Comparison of ENCODE assay signal across 1 cellular context in the genomic region with DNA sequence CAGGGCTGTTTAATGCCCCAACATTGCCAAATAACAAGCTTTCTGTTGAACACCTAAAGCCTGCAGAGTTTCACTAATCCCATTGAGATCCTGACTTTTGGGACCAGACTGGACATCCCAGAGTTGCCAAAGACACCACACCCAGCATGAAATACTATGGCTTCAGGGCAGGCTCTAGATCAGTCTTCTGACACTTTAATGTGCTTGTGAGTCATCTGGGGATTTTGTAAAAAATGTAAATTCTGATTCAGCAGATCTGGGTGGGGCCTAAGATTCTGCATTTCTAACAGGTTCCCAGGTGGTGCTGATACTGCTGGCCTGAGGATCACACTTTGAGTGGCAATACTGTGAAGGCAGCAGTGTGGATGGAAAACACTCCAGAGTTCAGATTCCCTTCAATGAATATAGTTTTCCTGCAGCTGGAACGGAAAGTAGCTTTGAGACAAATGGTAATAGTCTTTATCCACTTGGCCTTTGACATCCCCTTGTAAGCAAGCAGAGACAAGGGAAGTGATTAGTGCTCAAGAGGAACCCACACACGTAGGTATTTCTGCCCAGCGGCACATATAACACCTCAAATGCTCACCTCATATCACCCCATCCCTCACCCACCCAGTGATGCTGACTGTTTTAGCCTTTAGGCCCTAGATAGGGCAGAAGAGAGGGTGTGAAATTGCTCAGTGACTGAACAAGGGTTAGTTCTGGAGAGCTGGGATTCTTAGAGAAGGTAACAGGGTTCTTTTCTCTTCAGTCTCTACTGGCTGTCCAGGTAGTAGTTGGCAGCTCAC.
TF ChIP-seq lines count a peak whose summit lies in the region.

No MANE protein-coding gene starts in this region.

TF ChIP-seq in GM23338, 12 proteins besides CTCF, POLR2A, EP300 and RAD21 (continued from another document):
- TF ChIP-seq, protein P1, sequence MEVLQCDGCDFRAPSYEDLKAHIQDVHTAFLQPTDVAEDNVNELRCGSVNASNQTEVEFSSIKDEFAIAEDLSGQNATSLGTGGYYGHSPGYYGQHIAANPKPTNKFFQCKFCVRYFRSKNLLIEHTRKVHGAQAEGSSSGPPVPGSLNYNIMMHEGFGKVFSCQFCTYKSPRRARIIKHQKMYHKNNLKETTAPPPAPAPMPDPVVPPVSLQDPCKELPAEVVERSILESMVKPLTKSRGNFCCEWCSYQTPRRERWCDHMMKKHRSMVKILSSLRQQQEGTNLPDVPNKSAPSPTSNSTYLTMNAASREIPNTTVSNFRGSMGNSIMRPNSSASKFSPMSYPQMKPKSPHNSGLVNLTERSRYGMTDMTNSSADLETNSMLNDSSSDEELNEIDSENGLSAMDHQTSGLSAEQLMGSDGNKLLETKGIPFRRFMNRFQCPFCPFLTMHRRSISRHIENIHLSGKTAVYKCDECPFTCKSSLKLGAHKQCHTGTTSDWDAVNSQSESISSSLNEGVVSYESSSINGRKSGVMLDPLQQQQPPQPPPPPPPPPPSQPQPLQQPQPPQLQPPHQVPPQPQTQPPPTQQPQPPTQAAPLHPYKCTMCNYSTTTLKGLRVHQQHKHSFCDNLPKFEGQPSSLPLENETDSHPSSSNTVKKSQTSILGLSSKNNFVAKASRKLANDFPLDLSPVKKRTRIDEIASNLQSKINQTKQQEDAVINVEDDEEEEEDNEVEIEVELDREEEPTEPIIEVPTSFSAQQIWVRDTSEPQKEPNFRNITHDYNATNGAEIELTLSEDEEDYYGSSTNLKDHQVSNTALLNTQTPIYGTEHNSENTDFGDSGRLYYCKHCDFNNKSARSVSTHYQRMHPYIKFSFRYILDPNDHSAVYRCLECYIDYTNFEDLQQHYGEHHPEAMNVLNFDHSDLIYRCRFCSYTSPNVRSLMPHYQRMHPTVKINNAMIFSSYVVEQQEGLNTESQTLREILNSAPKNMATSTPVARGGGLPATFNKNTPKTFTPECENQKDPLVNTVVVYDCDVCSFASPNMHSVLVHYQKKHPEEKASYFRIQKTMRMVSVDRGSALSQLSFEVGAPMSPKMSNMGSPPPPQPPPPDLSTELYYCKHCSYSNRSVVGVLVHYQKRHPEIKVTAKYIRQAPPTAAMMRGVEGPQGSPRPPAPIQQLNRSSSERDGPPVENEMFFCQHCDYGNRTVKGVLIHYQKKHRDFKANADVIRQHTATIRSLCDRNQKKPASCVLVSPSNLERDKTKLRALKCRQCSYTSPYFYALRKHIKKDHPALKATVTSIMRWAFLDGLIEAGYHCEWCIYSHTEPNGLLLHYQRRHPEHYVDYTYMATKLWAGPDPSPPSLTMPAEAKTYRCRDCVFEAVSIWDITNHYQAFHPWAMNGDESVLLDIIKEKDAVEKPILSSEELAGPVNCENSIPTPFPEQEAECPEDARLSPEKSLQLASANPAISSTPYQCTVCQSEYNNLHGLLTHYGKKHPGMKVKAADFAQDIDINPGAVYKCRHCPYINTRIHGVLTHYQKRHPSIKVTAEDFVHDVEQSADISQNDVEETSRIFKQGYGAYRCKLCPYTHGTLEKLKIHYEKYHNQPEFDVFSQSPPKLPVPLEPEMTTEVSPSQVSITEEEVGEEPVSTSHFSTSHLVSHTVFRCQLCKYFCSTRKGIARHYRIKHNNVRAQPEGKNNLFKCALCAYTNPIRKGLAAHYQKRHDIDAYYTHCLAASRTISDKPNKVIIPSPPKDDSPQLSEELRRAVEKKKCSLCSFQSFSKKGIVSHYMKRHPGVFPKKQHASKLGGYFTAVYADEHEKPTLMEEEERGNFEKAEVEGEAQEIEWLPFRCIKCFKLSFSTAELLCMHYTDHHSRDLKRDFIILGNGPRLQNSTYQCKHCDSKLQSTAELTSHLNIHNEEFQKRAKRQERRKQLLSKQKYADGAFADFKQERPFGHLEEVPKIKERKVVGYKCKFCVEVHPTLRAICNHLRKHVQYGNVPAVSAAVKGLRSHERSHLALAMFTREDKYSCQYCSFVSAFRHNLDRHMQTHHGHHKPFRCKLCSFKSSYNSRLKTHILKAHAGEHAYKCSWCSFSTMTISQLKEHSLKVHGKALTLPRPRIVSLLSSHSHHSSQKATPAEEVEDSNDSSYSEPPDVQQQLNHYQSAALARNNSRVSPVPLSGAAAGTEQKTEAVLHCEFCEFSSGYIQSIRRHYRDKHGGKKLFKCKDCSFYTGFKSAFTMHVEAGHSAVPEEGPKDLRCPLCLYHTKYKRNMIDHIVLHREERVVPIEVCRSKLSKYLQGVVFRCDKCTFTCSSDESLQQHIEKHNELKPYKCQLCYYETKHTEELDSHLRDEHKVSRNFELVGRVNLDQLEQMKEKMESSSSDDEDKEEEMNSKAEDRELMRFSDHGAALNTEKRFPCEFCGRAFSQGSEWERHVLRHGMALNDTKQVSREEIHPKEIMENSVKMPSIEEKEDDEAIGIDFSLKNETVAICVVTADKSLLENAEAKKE (CRISPR knock-in tag; IDR thresholded peaks at IDR 0.05), result no peak
- TF ChIP-seq NANOG (IDR thresholded peaks at IDR 0.05; ENCODE audit: borderline replicate concordance), result no peak
- TF ChIP-seq EZH2 (IDR thresholded peaks at IDR 0.05; ENCODE audit: low read depth, unreplicated experiment), result no peak
- no peak for TF ChIP-seq POLR2AphosphoS5 (IDR thresholded peaks at IDR 0.05; ENCODE audit: low read depth)
- TF ChIP-seq JUNB (IDR thresholded peaks at IDR 0.05; ENCODE audit: unreplicated experiment), result no peak
- TF ChIP-seq, protein P2, sequence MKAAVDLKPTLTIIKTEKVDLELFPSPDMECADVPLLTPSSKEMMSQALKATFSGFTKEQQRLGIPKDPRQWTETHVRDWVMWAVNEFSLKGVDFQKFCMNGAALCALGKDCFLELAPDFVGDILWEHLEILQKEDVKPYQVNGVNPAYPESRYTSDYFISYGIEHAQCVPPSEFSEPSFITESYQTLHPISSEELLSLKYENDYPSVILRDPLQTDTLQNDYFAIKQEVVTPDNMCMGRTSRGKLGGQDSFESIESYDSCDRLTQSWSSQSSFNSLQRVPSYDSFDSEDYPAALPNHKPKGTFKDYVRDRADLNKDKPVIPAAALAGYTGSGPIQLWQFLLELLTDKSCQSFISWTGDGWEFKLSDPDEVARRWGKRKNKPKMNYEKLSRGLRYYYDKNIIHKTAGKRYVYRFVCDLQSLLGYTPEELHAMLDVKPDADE (IDR thresholded peaks at IDR 0.05), result no peak
